ENCODE assay signal across 2 cellular contexts in the genomic region with DNA sequence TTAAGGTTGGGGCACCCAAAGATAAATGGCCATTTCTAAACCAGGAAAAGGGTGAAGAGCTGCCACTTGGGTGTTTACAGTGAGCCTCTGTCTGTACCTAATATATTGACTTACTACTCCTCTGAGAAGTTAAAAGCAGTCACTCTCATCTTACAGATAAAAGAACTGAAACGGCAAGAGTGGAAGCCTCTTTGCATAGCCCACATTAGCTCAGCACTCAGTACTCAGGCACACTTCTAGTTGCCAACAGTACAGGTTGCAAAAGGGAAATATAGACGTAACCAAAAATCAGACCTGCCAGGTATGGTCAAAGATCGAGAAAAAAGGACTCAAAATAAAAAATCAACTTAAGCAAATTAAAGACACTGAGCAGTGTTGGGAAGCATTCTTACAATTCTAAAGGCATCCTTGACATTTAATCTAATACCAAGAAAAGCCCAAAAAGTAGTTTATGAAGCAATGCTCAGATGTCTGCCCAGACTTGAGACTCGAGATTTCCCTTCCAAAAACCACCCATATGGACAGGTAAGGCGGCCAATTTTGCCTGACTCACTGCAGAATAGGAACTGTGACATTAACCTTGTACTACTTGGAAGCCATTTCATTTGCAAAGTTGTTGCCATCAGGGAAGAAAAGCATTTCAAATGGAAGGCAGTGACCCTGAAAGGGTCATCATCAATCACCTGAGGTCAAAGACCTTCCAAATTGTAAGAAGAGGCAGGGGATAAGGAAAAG.
TF ChIP-seq lines count a peak whose summit lies in the region.

No MANE protein-coding gene starts in this region.

TF ChIP-seq in HepG2, 621 proteins besides CTCF, POLR2A, EP300 and RAD21 (continued from another document):
- TF ChIP-seq, protein P1, sequence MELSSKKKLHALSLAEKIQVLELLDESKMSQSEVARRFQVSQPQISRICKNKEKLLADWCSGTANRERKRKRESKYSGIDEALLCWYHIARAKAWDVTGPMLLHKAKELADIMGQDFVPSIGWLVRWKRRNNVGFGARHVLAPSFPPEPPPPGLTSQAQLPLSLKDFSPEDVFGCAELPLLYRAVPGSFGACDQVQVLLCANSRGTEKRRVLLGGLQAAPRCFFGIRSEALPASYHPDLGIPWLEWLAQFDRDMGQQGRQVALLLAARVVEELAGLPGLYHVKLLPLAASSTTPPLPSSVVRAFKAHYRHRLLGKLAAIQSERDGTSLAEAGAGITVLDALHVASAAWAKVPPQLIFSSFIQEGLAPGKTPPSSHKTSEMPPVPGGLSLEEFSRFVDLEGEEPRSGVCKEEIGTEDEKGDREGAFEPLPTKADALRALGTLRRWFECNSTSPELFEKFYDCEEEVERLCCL (CRISPR knock-in tag; IDR thresholded peaks at IDR 0.05; ENCODE audit: borderline replicate concordance): no peak
- TF ChIP-seq MATR3 (CRISPR knock-in tag; IDR thresholded peaks at IDR 0.05) (no peak), ZNF337 (CRISPR knock-in tag; IDR thresholded peaks at IDR 0.05; ENCODE audit: borderline replicate concordance, low read depth) (no peak), ZNF605 (CRISPR knock-in tag; IDR thresholded peaks at IDR 0.05) (no peak), FOSL1 (CRISPR knock-in tag; IDR thresholded peaks at IDR 0.05; ENCODE audit: borderline replicate concordance) (no peak), SRSF9 (IDR thresholded peaks at IDR 0.05; ENCODE audit: borderline replicate concordance, insufficient read depth, low read depth, low read length, poor library complexity, severe bottlenecking) (no peak), ZNF713 (CRISPR knock-in tag; IDR thresholded peaks at IDR 0.05) (no peak), DR1 (CRISPR knock-in tag; IDR thresholded peaks at IDR 0.05) (no peak), ZNF563 (CRISPR knock-in tag; IDR thresholded peaks at IDR 0.05) (no peak), HNF4A (CRISPR knock-in tag; IDR thresholded peaks at IDR 0.05) (no peak)
- TF ChIP-seq, protein P2, sequence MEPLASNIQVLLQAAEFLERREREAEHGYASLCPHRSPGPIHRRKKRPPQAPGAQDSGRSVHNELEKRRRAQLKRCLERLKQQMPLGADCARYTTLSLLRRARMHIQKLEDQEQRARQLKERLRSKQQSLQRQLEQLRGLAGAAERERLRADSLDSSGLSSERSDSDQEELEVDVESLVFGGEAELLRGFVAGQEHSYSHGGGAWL (CRISPR knock-in tag; IDR thresholded peaks at IDR 0.05): no peak
- TF ChIP-seq, protein P3, sequence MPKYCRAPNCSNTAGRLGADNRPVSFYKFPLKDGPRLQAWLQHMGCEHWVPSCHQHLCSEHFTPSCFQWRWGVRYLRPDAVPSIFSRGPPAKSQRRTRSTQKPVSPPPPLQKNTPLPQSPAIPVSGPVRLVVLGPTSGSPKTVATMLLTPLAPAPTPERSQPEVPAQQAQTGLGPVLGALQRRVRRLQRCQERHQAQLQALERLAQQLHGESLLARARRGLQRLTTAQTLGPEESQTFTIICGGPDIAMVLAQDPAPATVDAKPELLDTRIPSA (CRISPR knock-in tag; IDR thresholded peaks at IDR 0.05; ENCODE audit: borderline replicate concordance): no peak

TF ChIP-seq in GM23338, 12 proteins besides CTCF, POLR2A, EP300 and RAD21 (continued from another document):
- no peak for TF ChIP-seq REST (IDR thresholded peaks at IDR 0.05; ENCODE audit: unreplicated experiment)
- TF ChIP-seq ZNF114 (CRISPR knock-in tag; IDR thresholded peaks at IDR 0.05): no peak
- TF ChIP-seq, protein P4, sequence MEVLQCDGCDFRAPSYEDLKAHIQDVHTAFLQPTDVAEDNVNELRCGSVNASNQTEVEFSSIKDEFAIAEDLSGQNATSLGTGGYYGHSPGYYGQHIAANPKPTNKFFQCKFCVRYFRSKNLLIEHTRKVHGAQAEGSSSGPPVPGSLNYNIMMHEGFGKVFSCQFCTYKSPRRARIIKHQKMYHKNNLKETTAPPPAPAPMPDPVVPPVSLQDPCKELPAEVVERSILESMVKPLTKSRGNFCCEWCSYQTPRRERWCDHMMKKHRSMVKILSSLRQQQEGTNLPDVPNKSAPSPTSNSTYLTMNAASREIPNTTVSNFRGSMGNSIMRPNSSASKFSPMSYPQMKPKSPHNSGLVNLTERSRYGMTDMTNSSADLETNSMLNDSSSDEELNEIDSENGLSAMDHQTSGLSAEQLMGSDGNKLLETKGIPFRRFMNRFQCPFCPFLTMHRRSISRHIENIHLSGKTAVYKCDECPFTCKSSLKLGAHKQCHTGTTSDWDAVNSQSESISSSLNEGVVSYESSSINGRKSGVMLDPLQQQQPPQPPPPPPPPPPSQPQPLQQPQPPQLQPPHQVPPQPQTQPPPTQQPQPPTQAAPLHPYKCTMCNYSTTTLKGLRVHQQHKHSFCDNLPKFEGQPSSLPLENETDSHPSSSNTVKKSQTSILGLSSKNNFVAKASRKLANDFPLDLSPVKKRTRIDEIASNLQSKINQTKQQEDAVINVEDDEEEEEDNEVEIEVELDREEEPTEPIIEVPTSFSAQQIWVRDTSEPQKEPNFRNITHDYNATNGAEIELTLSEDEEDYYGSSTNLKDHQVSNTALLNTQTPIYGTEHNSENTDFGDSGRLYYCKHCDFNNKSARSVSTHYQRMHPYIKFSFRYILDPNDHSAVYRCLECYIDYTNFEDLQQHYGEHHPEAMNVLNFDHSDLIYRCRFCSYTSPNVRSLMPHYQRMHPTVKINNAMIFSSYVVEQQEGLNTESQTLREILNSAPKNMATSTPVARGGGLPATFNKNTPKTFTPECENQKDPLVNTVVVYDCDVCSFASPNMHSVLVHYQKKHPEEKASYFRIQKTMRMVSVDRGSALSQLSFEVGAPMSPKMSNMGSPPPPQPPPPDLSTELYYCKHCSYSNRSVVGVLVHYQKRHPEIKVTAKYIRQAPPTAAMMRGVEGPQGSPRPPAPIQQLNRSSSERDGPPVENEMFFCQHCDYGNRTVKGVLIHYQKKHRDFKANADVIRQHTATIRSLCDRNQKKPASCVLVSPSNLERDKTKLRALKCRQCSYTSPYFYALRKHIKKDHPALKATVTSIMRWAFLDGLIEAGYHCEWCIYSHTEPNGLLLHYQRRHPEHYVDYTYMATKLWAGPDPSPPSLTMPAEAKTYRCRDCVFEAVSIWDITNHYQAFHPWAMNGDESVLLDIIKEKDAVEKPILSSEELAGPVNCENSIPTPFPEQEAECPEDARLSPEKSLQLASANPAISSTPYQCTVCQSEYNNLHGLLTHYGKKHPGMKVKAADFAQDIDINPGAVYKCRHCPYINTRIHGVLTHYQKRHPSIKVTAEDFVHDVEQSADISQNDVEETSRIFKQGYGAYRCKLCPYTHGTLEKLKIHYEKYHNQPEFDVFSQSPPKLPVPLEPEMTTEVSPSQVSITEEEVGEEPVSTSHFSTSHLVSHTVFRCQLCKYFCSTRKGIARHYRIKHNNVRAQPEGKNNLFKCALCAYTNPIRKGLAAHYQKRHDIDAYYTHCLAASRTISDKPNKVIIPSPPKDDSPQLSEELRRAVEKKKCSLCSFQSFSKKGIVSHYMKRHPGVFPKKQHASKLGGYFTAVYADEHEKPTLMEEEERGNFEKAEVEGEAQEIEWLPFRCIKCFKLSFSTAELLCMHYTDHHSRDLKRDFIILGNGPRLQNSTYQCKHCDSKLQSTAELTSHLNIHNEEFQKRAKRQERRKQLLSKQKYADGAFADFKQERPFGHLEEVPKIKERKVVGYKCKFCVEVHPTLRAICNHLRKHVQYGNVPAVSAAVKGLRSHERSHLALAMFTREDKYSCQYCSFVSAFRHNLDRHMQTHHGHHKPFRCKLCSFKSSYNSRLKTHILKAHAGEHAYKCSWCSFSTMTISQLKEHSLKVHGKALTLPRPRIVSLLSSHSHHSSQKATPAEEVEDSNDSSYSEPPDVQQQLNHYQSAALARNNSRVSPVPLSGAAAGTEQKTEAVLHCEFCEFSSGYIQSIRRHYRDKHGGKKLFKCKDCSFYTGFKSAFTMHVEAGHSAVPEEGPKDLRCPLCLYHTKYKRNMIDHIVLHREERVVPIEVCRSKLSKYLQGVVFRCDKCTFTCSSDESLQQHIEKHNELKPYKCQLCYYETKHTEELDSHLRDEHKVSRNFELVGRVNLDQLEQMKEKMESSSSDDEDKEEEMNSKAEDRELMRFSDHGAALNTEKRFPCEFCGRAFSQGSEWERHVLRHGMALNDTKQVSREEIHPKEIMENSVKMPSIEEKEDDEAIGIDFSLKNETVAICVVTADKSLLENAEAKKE (CRISPR knock-in tag; IDR thresholded peaks at IDR 0.05): no peak
- TF ChIP-seq, protein P5, sequence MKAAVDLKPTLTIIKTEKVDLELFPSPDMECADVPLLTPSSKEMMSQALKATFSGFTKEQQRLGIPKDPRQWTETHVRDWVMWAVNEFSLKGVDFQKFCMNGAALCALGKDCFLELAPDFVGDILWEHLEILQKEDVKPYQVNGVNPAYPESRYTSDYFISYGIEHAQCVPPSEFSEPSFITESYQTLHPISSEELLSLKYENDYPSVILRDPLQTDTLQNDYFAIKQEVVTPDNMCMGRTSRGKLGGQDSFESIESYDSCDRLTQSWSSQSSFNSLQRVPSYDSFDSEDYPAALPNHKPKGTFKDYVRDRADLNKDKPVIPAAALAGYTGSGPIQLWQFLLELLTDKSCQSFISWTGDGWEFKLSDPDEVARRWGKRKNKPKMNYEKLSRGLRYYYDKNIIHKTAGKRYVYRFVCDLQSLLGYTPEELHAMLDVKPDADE (IDR thresholded peaks at IDR 0.05): no peak
- TF ChIP-seq CREB1 (CRISPR knock-in tag; IDR thresholded peaks at IDR 0.05; ENCODE audit: low read depth): no peak
- TF ChIP-seq POLR2AphosphoS5 (IDR thresholded peaks at IDR 0.05; ENCODE audit: low read depth): no peak
